In genomic region chr2:74179063-74179865, GRCh38 we compare ENCODE assay signal across 8 cellular contexts. TPM values are rescaled to one million over a fixed set of nuclear protein-coding genes. Genes with fewer than 3 reads are reported as not detected.
A peak's percentile ranks its signal among the peaks of the same experiment; 100 is the strongest.
DNase-seq lines count a peak whose midpoint lies in the region; ATAC-seq, FAIRE-seq and TF ChIP-seq lines count a peak whose summit lies in the region.

No MANE protein-coding gene starts in this region.

- H3K9me3 ChIP-seq in T-helper 17 cell (ENCODE audit: control insufficient read depth, low read length, poor library complexity, severe bottlenecking), result no peaks in the 10 kb centered on the region
- no peaks in the 10 kb centered on the region for H3K9me3 ChIP-seq in gastroesophageal sphincter
- no peaks in the 10 kb centered on the region for H3K9me3 ChIP-seq in skeletal muscle satellite cell (replicated peaks; ENCODE audit: low read length)

- no peaks in the 10 kb centered on the region for H3K27me3 ChIP-seq in gastroesophageal sphincter
- peaks cover 3% of the 10 kb centered on the region for H3K27me3 ChIP-seq in skeletal muscle satellite cell (ENCODE audit: control insufficient read depth, insufficient read depth, low read length)

- H3K4me2 ChIP-seq in skeletal muscle satellite cell (ENCODE audit: low read length), result peak overlapping the region; percentile 84

- TF ChIP-seq EP300 in gastroesophageal sphincter (IDR thresholded peaks at IDR 0.05), result no peak

- H3K27me3 Mint-ChIP-seq in T-helper 17 cell, result no peaks in the 10 kb centered on the region

- H3K27ac ChIP-seq in gastroesophageal sphincter, result peak overlapping the region in 3 of 4 donors; percentile 90 to 98 (median 90)

- H3K4me1 ChIP-seq in gastroesophageal sphincter (peaks cover 0 to 42% (median 14%) of the 10 kb centered on the region in 3 donors), skeletal muscle satellite cell (ENCODE audit: control insufficient read depth, insufficient read depth, low read length) (peaks cover 8% of the 10 kb centered on the region)

- H3K36me3 Mint-ChIP-seq in T-helper 17 cell (ENCODE audit: low read depth), result peaks cover 3% of the 10 kb centered on the region

- H3K27ac Mint-ChIP-seq in T-helper 17 cell, result peak overlapping the region; percentile 70

- peak; percentile 15 for ATAC-seq in HG02642 (IDR thresholded peaks at IDR 0.05; ENCODE audit: poor library complexity, unreplicated experiment)
- ATAC-seq in T-helper 17 cell, result peak; percentile 47
- no peak for ATAC-seq in gastroesophageal sphincter
- no peak for ATAC-seq in GM19328 (IDR thresholded peaks at IDR 0.05; ENCODE audit: unreplicated experiment)

- 38 to 41% methylated on average over 17 to 24 of the region's 25 CpGs for WGBS in gastroesophageal sphincter (ENCODE audit: low coverage in 1 of 2), 2 donors

- no peak for FAIRE-seq in GM12891 (lab: Jason Lieb, UNC)

- DNase-seq in GM12891 (ENCODE audit: insufficient read length, low spot score) (no peak), T-helper 17 cell (no peak), NAMALWA (ENCODE audit: low spot score) (no peak), kidney glomerular epithelial cell (lab: John Stamatoyannopoulos, UW) (no peak)

- H3K4me3 ChIP-seq in gastroesophageal sphincter (peak overlapping the region; percentile 78 to 83), skeletal muscle satellite cell (ENCODE audit: low read length) (peak overlapping the region; percentile 83)

- H3K36me3 ChIP-seq in gastroesophageal sphincter (no peaks in the 10 kb centered on the region), skeletal muscle satellite cell (ENCODE audit: insufficient read depth, low read length) (no peaks in the 10 kb centered on the region)

- peaks cover 28% of the 10 kb centered on the region for H3K4me1 Mint-ChIP-seq in T-helper 17 cell

- peak overlapping the region; percentile 94 for H3K9ac ChIP-seq in skeletal muscle satellite cell (ENCODE audit: low read depth, low read length)

- no peak for TF ChIP-seq POLR2A in GM12891 (IDR thresholded peaks at IDR 0.05; ENCODE audit: low read depth, low read length)
- no peak for TF ChIP-seq POLR2A in gastroesophageal sphincter (IDR thresholded peaks at IDR 0.05)

- peak overlapping the region; percentile 88 for H3K4me3 Mint-ChIP-seq in T-helper 17 cell

- TF ChIP-seq CTCF in gastroesophageal sphincter (IDR thresholded peaks at IDR 0.05), result peak in 3 of 4 experiments; percentile 36 to 54 (median 48)

TF ChIP-seq in GM12891, 5 proteins besides CTCF, POLR2A, EP300 and RAD21:
- TF ChIP-seq TAF1 (IDR thresholded peaks at IDR 0.05; ENCODE audit: low read depth, low read length) (peak; percentile 28; the same call in 1 of the 2 replicates), SPI1 (IDR thresholded peaks at IDR 0.05; ENCODE audit: low read depth, low read length) (no peak), PAX5 (IDR thresholded peaks at IDR 0.05; ENCODE audit: insufficient read depth, low read length, severe bottlenecking) (peak; percentile 85)
TF ChIP-seq in GM12891: peak in this region for 2.

RNA-seq across cellular contexts. Expression of gene MOB1A, which starts 0.6 kb away (rescaled TPM):
- 60.5 TPM for polyA plus RNA-seq in GM12891 (2012; ENCODE audit: low read depth, missing spikeins)
- total RNA-seq in T-helper 17 cell, result 100 to 1,000 TPM; 138 to 183 TPM
- total RNA-seq in gastroesophageal sphincter, result 100 to 1,000 TPM; 115 to 185 (median 133) TPM
- total RNA-seq in skeletal muscle satellite cell (2012; rRNA removed), result 81.5 and 84.9 TPM in 2 replicates

RNA-seq across cellular contexts. Expression of gene MTHFD2, which starts 19.2 kb away (rescaled TPM):
- polyA plus RNA-seq in GM12891 (2012; ENCODE audit: low read depth, missing spikeins), result 118 TPM
- total RNA-seq in T-helper 17 cell, result 10 to 100 TPM; 30.8 to 47.5 TPM
- 100 to 1,000 TPM in 1 of 4 donors, 10 to 100 TPM in 3; 20.9 to 110 (median 34.5) TPM for total RNA-seq in gastroesophageal sphincter
- total RNA-seq in skeletal muscle satellite cell (2012; rRNA removed), result 86.3 and 103 TPM in 2 replicates

RNA-seq across cellular contexts. Expression of gene BOLA3, which starts 31.6 kb away (rescaled TPM):
- 93.4 TPM for polyA plus RNA-seq in GM12891 (2012; ENCODE audit: low read depth, missing spikeins)
- total RNA-seq in T-helper 17 cell, result 10 to 100 TPM; 15.5 to 23.3 TPM
- total RNA-seq in gastroesophageal sphincter, result 10 to 100 TPM; 15.5 to 43.1 (median 30.5) TPM
- 87.2 and 114 TPM in 2 replicates for total RNA-seq in skeletal muscle satellite cell (2012; rRNA removed)

Comparison
In these comparisons a context has a peak if more than half of its experiments do, and no peak if none do; other contexts are left out.
1. ATAC-seq: peak in HG02642 (single experiment) and T-helper 17 cell (single experiment); none in gastroesophageal sphincter (single experiment) and GM19328 (single experiment).